8 cellular contexts compared by ENCODE assay signal in genomic region chr9:135479469-135480052, GRCh38. TPM values are rescaled to one million over a fixed set of nuclear protein-coding genes. Genes with fewer than 3 reads are reported as not detected.
DNase-seq lines count a peak whose midpoint lies in the region; ATAC-seq, FAIRE-seq and TF ChIP-seq lines count a peak whose summit lies in the region.

PPP1R26 (plus strand) TSS chr9:135479782; CDS start chr9:135484511, 4,729 bp downstream.

- H3K36me3 ChIP-seq in BE2C (no peaks in the 10 kb centered on the region), small intestine (ENCODE audit: control insufficient read depth in 2 of 2, insufficient read depth in 2 of 2, low read length in 2 of 2) (no peaks in the 10 kb centered on the region)

- TF ChIP-seq CTCF in BE2C (IDR thresholded peaks at IDR 0.05; ENCODE audit: low read depth, low read length) (no peak), astrocyte of the spinal cord (IDR thresholded peaks at IDR 0.05; ENCODE audit: low read depth, low read length) (no peak)

- WGBS in small intestine, 3 donors: 0 to 1% (median 1%) methylated on average over 2 to 101 of the region's 103 CpGs

- H3K4me3 ChIP-seq in BE2C (ENCODE audit: low read depth, low read length): peak within 1 kb of the TSS; percentile 66
- H3K4me3 ChIP-seq in astrocyte of the spinal cord (ENCODE audit: low read depth, low read length): peak within 1 kb of the TSS; percentile 65
- H3K4me3 ChIP-seq in small intestine (ENCODE audit: low read depth in 1 of 2, low read length in 2 of 2): peak within 1 kb of the TSS; percentile 77 to 82

- ATAC-seq in HG02678 (IDR thresholded peaks at IDR 0.05; ENCODE audit: unreplicated experiment) (peak; percentile 33), GM18498 (IDR thresholded peaks at IDR 0.05; ENCODE audit: unreplicated experiment) (no peak)

- peak within 1 kb of the TSS; percentile 64 to 66 for H3K27ac ChIP-seq in small intestine (ENCODE audit: low read depth in 1 of 2, low read length in 1 of 2)

- DNase-seq in BE2C: no peak
- DNase-seq in astrocyte of the spinal cord (ENCODE audit: low read depth, low spot score): no peak
- peak; percentile 81 for DNase-seq in iPS-NIHi11 (ENCODE audit: low spot score)
- DNase-seq in small intestine: peak; percentile 10
- no peak for DNase-seq in NAMALWA (ENCODE audit: low spot score)
- DNase-seq in KG1 (lab: John Stamatoyannopoulos, UW): no peak

- in situ Hi-C loops in astrocyte of the spinal cord (cut with HindIII; ENCODE audit: low sequenced_read_pairs): no loop called here

- H3K9me3 ChIP-seq in BE2C: no peaks in the 10 kb centered on the region
- no peaks in the 10 kb centered on the region for H3K9me3 ChIP-seq in small intestine (ENCODE audit: control insufficient read depth, low read depth)

- no peak for FAIRE-seq in small intestine (lab: Jason Lieb, UNC)

- no peaks in the 10 kb centered on the region for H3K4me1 ChIP-seq in BE2C
- peaks cover 0 to 4% of the 10 kb centered on the region in 2 donors for H3K4me1 ChIP-seq in small intestine (ENCODE audit: control insufficient read depth in 2 of 2, insufficient read depth in 1 of 2, low read depth in 1 of 2, low read length in 1 of 2)

- peaks cover 4% of the 10 kb centered on the region for H3K27me3 ChIP-seq in BE2C
- no peaks in the 10 kb centered on the region for H3K27me3 ChIP-seq in small intestine (ENCODE audit: control insufficient read depth in 2 of 2, insufficient read depth in 2 of 2, low read length in 2 of 2)

RNA-seq across cellular contexts. Expression of gene PPP1R26, which starts in this region (rescaled TPM):
- 12.8 TPM for polyA plus RNA-seq in BE2C (2012; ENCODE audit: insufficient read depth, insufficient read length, low read depth)
- polyA plus RNA-seq in small intestine: 10 to 100 TPM in 1 of 3 donors, 1 to 10 TPM in 2; 6.5 to 10.1 (median 9.8) TPM

Comparison
In these comparisons a context has a peak if more than half of its experiments do, and no peak if none do; other contexts are left out.
1. DNase-seq: peak in iPS-NIHi11 (single experiment) and small intestine (single experiment); none in BE2C (single experiment), astrocyte of the spinal cord (single experiment), NAMALWA (single experiment) and KG1 (single experiment).
2. Peak in every context shown above with its lines, with median percentiles within 50 percentile points of each other: H3K4me3 ChIP-seq.